In genomic region chr6:29217242-29217641, GRCh38 we compare ENCODE assay signal across 21 cellular contexts. TPM values are rescaled to one million over a fixed set of nuclear protein-coding genes. Genes with fewer than 3 reads are reported as not detected.
"Had no signal": no experiment of that assay in that cellular context is flagged by ENCODE, and none has a peak within 500 bp of the region (broad histone marks: within the 10 kb centered on the region; RNA-seq: fewer than 3 reads in every experiment).

No MANE protein-coding gene starts in this region.

RNA-seq across cellular contexts. Expression of gene OR2J2, which starts 46.5 kb away (rescaled TPM):
- total RNA-seq: activated B cell treated with CpG ODN at 0.5 μM for 24 hours; activated CD4-positive, alpha-beta memory T cell treated with anti-CD3 and anti-CD28 coated beads for 36 hours; activated CD4-positive, alpha-beta T cell treated with anti-CD3 and anti-CD28 coated beads, Interleukin-2, amount 10 ng/mL, durations not matched to agents 24 days and 14 days; activated CD8-positive, alpha-beta memory T cell treated with anti-CD3 and anti-CD28 coated beads for 36 hours; activated CD8-positive, alpha-beta T cell treated with anti-CD3 and anti-CD28 coated beads for 36 hours; activated naive CD4-positive, alpha-beta T cell treated with anti-CD3 and anti-CD28 coated beads for 36 hours; activated naive CD4-positive, alpha-beta T cell treated with anti-CD3 and anti-CD28 coated beads, Interleukin-2, amount 50 U/mL, for 72 hours; activated naive CD8-positive, alpha-beta T cell treated with anti-CD3 and anti-CD28 coated beads for 36 hours; activated T-cell treated with anti-CD3 and anti-CD28 coated beads, Interleukin-2, amount 50 U/mL, for 4 hours; activated T-cell treated with anti-CD3 and anti-CD28 coated beads, Interleukin-2, amount 50 U/mL, for 72 hours; activated T-helper 1 cell treated with anti-CD3 and anti-CD28 coated beads, Interleukin-12 subunit alpha, Interleukin-12 subunit beta, Interleukin-2, Interleukin-4 antibody, amounts not matched to agents 30 ng/mL and 10 ng/mL and 1 ng/mL, durations not matched to agents 14 hours and 24 hours and 36 hours; activated T-helper 17 cell treated with anti-CD3 and anti-CD28 coated beads, Interleukin-2, amount 50 U/mL, for 72 hours; adrenal gland; aorta; astrocyte; body of pancreas; breast epithelium; cardiac septum; T-helper 1 cell treated with Interleukin-12 subunit alpha and Interleukin-12 subunit beta and Interleukin-4 antibody, amounts not matched to agents 30 ng/mL and 1 ng/mL, for 36 hours; T-helper 17 cell; T-helper 2 cell treated with Interferon-gamma antibody and Interleukin-4, amounts not matched to agents 100 ng/mL and 5 ng/mL, for 36 hours had no signal
- polyA plus RNA-seq: adrenal gland, aorta had no signal
